Comparison of ENCODE assay signal across 27 cellular contexts in the genomic region with DNA sequence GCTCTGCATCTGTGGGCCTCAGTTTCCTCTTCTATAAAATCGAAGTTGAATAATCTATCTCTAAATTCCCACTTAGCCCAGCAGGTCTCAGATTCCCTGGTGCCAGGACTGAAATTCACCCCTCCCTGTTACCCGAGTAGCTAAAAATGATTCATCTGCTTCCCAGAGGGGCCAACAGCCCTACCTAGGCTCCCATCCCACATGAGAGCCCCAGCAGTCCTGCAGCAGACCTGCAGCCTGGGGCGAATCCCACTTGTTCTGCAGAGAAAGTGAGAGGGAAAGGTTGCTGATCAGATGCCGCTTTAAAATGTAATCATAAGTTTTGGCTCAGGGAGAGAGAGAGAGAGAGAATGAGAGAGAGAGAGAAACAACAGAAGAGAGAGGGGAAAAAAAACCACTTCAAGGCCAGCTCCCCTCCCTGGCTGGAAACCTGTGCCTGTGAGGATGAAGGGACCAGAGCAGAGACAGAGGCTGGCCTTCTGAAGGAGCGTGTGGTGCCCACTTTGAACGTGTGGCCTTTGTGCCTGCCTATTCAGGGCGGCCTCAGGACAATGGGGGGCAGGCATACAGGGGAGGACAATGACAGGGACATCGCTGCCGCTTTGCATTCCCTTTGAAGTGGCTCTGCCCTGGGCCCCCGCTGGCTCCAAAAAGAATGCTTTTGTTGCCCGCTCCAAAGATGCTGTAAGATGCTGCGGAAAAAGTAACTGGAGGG.
DNase-seq lines count a peak whose midpoint lies in the region; ATAC-seq and TF ChIP-seq lines count a peak whose summit lies in the region.
"Had no signal": no experiment of that assay in that cellular context is flagged by ENCODE, and none has a peak within 500 bp of the region (broad histone marks: within the 10 kb centered on the region; RNA-seq: fewer than 3 reads in every experiment).

No MANE protein-coding gene starts in this region.

- 75% methylated on average over 12 of the region's 12 CpGs for WGBS in prostate gland

- TF ChIP-seq CTCF in chondrocyte (IDR thresholded peaks at IDR 0.05) (no peak), neural crest cell (conservative IDR thresholded peaks at IDR 0.05) (no peak), prostate gland (IDR thresholded peaks at IDR 0.05) (no peak)

- H3K4me3 ChIP-seq in prostate gland = no peak overlapping the region
- H3K4me3 ChIP-seq: A549, esophagus muscularis mucosa, heart right ventricle, psoas muscle, thoracic aorta, vagina had no signal

- ATAC-seq in GM21723 (IDR thresholded peaks at IDR 0.05; ENCODE audit: unreplicated experiment) = no peak
- ATAC-seq: A549, heart right ventricle, left cardiac atrium, psoas muscle, T-helper 17 cell had no signal

- H3K4me3 Mint-ChIP-seq in activated T-cell treated with anti-CD3 and anti-CD28 coated beads, Interleukin-2, amount 50 U/mL, for 24 hours = no peak overlapping the region
- H3K4me3 Mint-ChIP-seq in chondrocyte (ENCODE audit: unreplicated experiment) (no peak overlapping the region), neural crest cell (peak overlapping the region; percentile 67)
- H3K4me3 Mint-ChIP-seq: activated naive CD4-positive, alpha-beta T cell treated with anti-CD3 and anti-CD28 coated beads, Interleukin-2, amount 10 ng/mL, durations not matched to agents 7 days and 5 days; T-helper 17 cell had no signal

- DNase-seq in activated T-cell treated with anti-CD3 and anti-CD28 coated beads, Interleukin-2, amount 50 U/mL, for 1 hour = peak; percentile 2
- no peak for DNase-seq in activated T-cell treated with anti-CD3 and anti-CD28 coated beads, Interleukin-2, amount 50 U/mL, for 24 hours
- peak; percentile 44 for DNase-seq in chondrocyte (ENCODE audit: low spot score)
- peak; percentile 25 for DNase-seq in neural crest cell (ENCODE audit: low read depth, low spot score)
- DNase-seq in AML-193 (lab: John Stamatoyannopoulos, UW) = no peak
- DNase-seq in NCI-H1092 (lab: John Stamatoyannopoulos, UW) = no peak
- DNase-seq in prostate gland (ENCODE audit: low spot score) = no peak
- DNase-seq: activated naive CD4-positive, alpha-beta T cell treated with anti-CD3 and anti-CD28 coated beads, Interleukin-2, amount 10 ng/mL, durations not matched to agents 7 days and 5 days; activated T-cell treated with anti-CD3 and anti-CD28 coated beads, Interleukin-2, amount 50 U/mL, for 48 hours; amygdala; BE2C; foreskin melanocyte; GDM1; heart right ventricle; left cardiac atrium; mammary epithelial cell; NCI-H146; NCI-H2107; NCI-H774; psoas muscle; stimulated activated naive CD4-positive, alpha-beta T cell treated with Interleukin-2 at 50 U/mL for 16 hours; T-helper 17 cell had no signal

- peaks cover 4% of the 10 kb centered on the region for H3K4me1 Mint-ChIP-seq in activated T-cell treated with anti-CD3 and anti-CD28 coated beads, Interleukin-2, amount 50 U/mL, for 24 hours (ENCODE audit: low read depth)
- H3K4me1 Mint-ChIP-seq in chondrocyte (ENCODE audit: low read depth) = peaks cover 2% of the 10 kb centered on the region
- H3K4me1 Mint-ChIP-seq in neural crest cell = peaks cover 76% of the 10 kb centered on the region

- peaks cover 3% of the 10 kb centered on the region for H3K4me1 ChIP-seq in prostate gland (replicated peaks)
- H3K4me1 ChIP-seq: A549, BE2C, psoas muscle had no signal

- no peaks in the 10 kb centered on the region for H3K36me3 ChIP-seq in prostate gland
- H3K36me3 ChIP-seq: BE2C, esophagus muscularis mucosa, heart right ventricle, thoracic aorta, vagina had no signal

- no peaks in the 10 kb centered on the region for H3K27me3 ChIP-seq in prostate gland (replicated peaks; ENCODE audit: insufficient read depth)
- H3K27me3 ChIP-seq: BE2C, vagina had no signal

- no peak for TF ChIP-seq POLR2A in prostate gland (IDR thresholded peaks at IDR 0.05)

- peaks cover 17% of the 10 kb centered on the region for H3K27me3 Mint-ChIP-seq in activated T-cell treated with anti-CD3 and anti-CD28 coated beads, Interleukin-2, amount 50 U/mL, for 24 hours
- H3K27me3 Mint-ChIP-seq in chondrocyte (ENCODE audit: low read depth) (peaks cover 65% of the 10 kb centered on the region), neural crest cell (ENCODE audit: low read depth) (peaks cover 13% of the 10 kb centered on the region)

- H3K9me3 Mint-ChIP-seq in activated T-cell treated with anti-CD3 and anti-CD28 coated beads, Interleukin-2, amount 50 U/mL, for 24 hours = no peaks in the 10 kb centered on the region
- H3K9me3 Mint-ChIP-seq in chondrocyte (ENCODE audit: low read depth) = no peaks in the 10 kb centered on the region
- H3K9me3 Mint-ChIP-seq in neural crest cell = no peaks in the 10 kb centered on the region
- H3K9me3 Mint-ChIP-seq: activated naive CD4-positive, alpha-beta T cell treated with anti-CD3 and anti-CD28 coated beads, Interleukin-2, amount 10 ng/mL, durations not matched to agents 7 days and 5 days had no signal

- H3K27ac Mint-ChIP-seq in activated T-cell treated with anti-CD3 and anti-CD28 coated beads, Interleukin-2, amount 50 U/mL, for 24 hours = no peak overlapping the region
- H3K27ac Mint-ChIP-seq in chondrocyte (ENCODE audit: unreplicated experiment) = no peak overlapping the region
- peak overlapping the region; percentile 65 for H3K27ac Mint-ChIP-seq in neural crest cell (ENCODE audit: unreplicated experiment)
- H3K27ac Mint-ChIP-seq: activated naive CD4-positive, alpha-beta T cell treated with anti-CD3 and anti-CD28 coated beads, Interleukin-2, amount 10 ng/mL, durations not matched to agents 7 days and 5 days; T-helper 17 cell had no signal

- H3K27ac ChIP-seq in prostate gland = no peak overlapping the region
- H3K27ac ChIP-seq: A549, esophagus muscularis mucosa, heart right ventricle, psoas muscle, thoracic aorta, vagina had no signal

- H3K9me3 ChIP-seq in prostate gland = no peaks in the 10 kb centered on the region
- H3K9me3 ChIP-seq: A549, BE2C, esophagus muscularis mucosa, heart right ventricle, psoas muscle, thoracic aorta, vagina had no signal

- intact Hi-C loops in prostate gland (cut with DNase I) = no loop called here

- H3K36me3 Mint-ChIP-seq in activated T-cell treated with anti-CD3 and anti-CD28 coated beads, Interleukin-2, amount 50 U/mL, for 24 hours (ENCODE audit: low read depth) = no peaks in the 10 kb centered on the region
- no peaks in the 10 kb centered on the region for H3K36me3 Mint-ChIP-seq in chondrocyte (ENCODE audit: low read depth)
- H3K36me3 Mint-ChIP-seq in neural crest cell (ENCODE audit: low read depth) = no peaks in the 10 kb centered on the region
- H3K36me3 Mint-ChIP-seq: activated naive CD4-positive, alpha-beta T cell treated with anti-CD3 and anti-CD28 coated beads, Interleukin-2, amount 10 ng/mL, durations not matched to agents 7 days and 5 days had no signal

Comparison
In these comparisons a context has a peak if more than half of its experiments do, and no peak if none do; other contexts are left out.
1. DNase-seq: peak in activated T-cell treated with anti-CD3 and anti-CD28 coated beads, Interleukin-2, amount 50 U/mL, for 1 hour (single experiment), chondrocyte (single experiment) and neural crest cell (single experiment); none in activated T-cell treated with anti-CD3 and anti-CD28 coated beads, Interleukin-2, amount 50 U/mL, for 24 hours (single experiment), AML-193 (0 of 2), NCI-H1092 (single experiment) and prostate gland (single experiment).